Comparison of ENCODE assay signal across 35 cellular contexts in the genomic region with DNA sequence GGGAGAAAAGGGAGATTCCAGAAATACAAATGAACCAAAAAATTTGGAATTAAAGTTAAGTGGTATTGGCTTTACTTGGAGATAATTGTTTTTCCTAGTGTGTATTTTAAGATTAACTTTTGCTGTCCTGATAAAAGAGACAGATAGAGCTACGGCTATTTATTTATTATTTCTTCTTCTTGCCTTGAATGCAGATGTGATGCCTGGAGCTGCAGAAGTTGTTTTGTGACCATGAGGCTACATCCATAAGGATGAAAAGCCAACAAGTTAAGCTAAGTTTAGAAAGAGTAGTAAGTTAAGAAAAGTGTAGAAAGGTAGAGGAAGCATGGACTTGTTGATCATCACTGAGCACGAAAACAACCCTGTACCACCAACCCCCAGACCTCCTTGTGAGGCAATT. TPM values are rescaled to one million over a fixed set of nuclear protein-coding genes. Genes with fewer than 3 reads are reported as not detected.
DNase-seq lines count a peak whose midpoint lies in the region; ATAC-seq, FAIRE-seq and TF ChIP-seq lines count a peak whose summit lies in the region.
"Had no signal": no experiment of that assay in that cellular context is flagged by ENCODE, and none has a peak within 500 bp of the region (broad histone marks: within the 10 kb centered on the region; RNA-seq: fewer than 3 reads in every experiment).

No MANE protein-coding gene starts in this region.

- no peak overlapping the region for H2AK5ac ChIP-seq in H1 (ENCODE audit: low read depth, low read length)

- ATAC-seq in WTC11 (no peak), K562 (no peak)
- no peak for ATAC-seq in stimulated activated memory B cell treated with anti-CD40 and anti-IgM and Interleukin-4, amounts not matched to agents 10 μg/mL and 1 μg/mL and 100 μg/mL, for 72 hours
- ATAC-seq: A549; CD8-positive, alpha-beta T cell had no signal

- H3K79me1 ChIP-seq in H1 (ENCODE audit: low read depth, low read length): no peaks in the 10 kb centered on the region

- H3K4me3 ChIP-seq in K562: no peak overlapping the region
- H3K4me3 ChIP-seq in H1 (ENCODE audit: extremely low read depth in 1 of 4, insufficient read depth in 2 of 4, low read depth in 3 of 4, low read length in 4 of 4): no peak overlapping the region
- H3K4me3 ChIP-seq: A549; BLaER1; BLaER1 treated with 17β-estradiol and CSF1 and Interleukin-3, amounts not matched to agents 10 nM and 100 nM had no signal

- H3K4ac ChIP-seq in H1 (replicated peaks; ENCODE audit: insufficient read length, low read depth, low read length): no peak overlapping the region

- H3K4me1 Mint-ChIP-seq in WTC11: peaks cover 31% of the 10 kb centered on the region
- H3K4me1 Mint-ChIP-seq in stimulated activated memory B cell treated with anti-CD40 and anti-IgM and Interleukin-4, amounts not matched to agents 10 μg/mL and 1 μg/mL and 100 μg/mL, for 72 hours: no peaks in the 10 kb centered on the region
- H3K4me1 Mint-ChIP-seq: B cell; CD14-positive monocyte; CD4-positive, alpha-beta memory T cell; CD4-positive, CD25-positive, alpha-beta regulatory T cell; CD8-positive, alpha-beta memory T cell had no signal

- H3K9me1 ChIP-seq in K562 (ENCODE audit: control insufficient read depth, insufficient read depth, low read length): no peaks in the 10 kb centered on the region

- H3K27ac ChIP-seq in K562 (ENCODE audit: extremely low read depth, low read depth, low read length) (no peak overlapping the region), H1 (ENCODE audit: low read depth, low read length) (no peak overlapping the region)
- H3K27ac ChIP-seq: 22Rv1; A549; BLaER1; BLaER1 treated with 17β-estradiol and CSF1 and Interleukin-3, amounts not matched to agents 10 nM and 100 nM; C4-2B had no signal

- no peak overlapping the region for H3K4me2 ChIP-seq in K562 (ENCODE audit: insufficient read depth, low read length)
- H3K4me2 ChIP-seq in H1 (ENCODE audit: insufficient read depth in 1 of 2, low read depth in 2 of 2, low read length in 2 of 2): no peak overlapping the region
- H3K4me2 ChIP-seq: A549; BLaER1; BLaER1 treated with 17β-estradiol and CSF1 and Interleukin-3, amounts not matched to agents 10 nM and 100 nM had no signal

- H3K23ac ChIP-seq in H1 (ENCODE audit: insufficient read length): no peak overlapping the region

- CTCF ChIA-PET in WTC11 (lab: Charles Lee) (no interaction called here), K562 (lab: Yijun Ruan, JAX; ENCODE audit: low intra/inter-chr PET ratio) (no interaction called here), H1 (lab: Charles Lee; ENCODE audit: partially characterized antibody) (no interaction called here)

- no TSS peak for BruUV-seq in K562 (replicated peaks; lab: Mats Ljungman, UMichigan)

- no peak overlapping the region for H3K4me3 Mint-ChIP-seq in WTC11
- no peak overlapping the region for H3K4me3 Mint-ChIP-seq in stimulated activated memory B cell treated with anti-CD40 and anti-IgM and Interleukin-4, amounts not matched to agents 10 μg/mL and 1 μg/mL and 100 μg/mL, for 72 hours
- H3K4me3 Mint-ChIP-seq: B cell; CD14-positive monocyte; CD4-positive, alpha-beta memory T cell; CD4-positive, alpha-beta T cell; CD4-positive, CD25-positive, alpha-beta regulatory T cell; CD8-positive, alpha-beta memory T cell; CD8-positive, alpha-beta T cell had no signal

- no peak overlapping the region for H2BK20ac ChIP-seq in H1 (ENCODE audit: low read length)

- TF ChIP-seq CTCF in WTC11 (IDR thresholded peaks at IDR 0.05) (no peak), K562 (IDR thresholded peaks at IDR 0.05 in 2 of 3, conservative IDR thresholded peaks at IDR 0.05 in 1 of 3; ENCODE audit: insufficient read depth in 2 of 3, low read depth in 1 of 3, low read length in 3 of 3) (no peak), H1 (IDR thresholded peaks at IDR 0.05; ENCODE audit: control extremely low read depth in 1 of 3, insufficient read depth in 1 of 3, low read depth in 1 of 3, low read length in 3 of 3) (no peak)

- H4K91ac ChIP-seq in H1 (replicated peaks; ENCODE audit: insufficient read length, low read length): no peak overlapping the region

- 3% methylated on average over 2 of the region's 2 CpGs for WGBS in K562 (ENCODE audit: insufficient coverage, low coverage, missing lambda C conversion rate)
- WGBS in H1 (ENCODE audit: extremely low coverage in 1 of 2, insufficient coverage in 1 of 2, insufficient read length in 1 of 2, insufficient replicate concordance in 2 of 2, low coverage in 1 of 2, low lambda C conversion rate in 2 of 2, missing lambda C conversion rate in 1 of 2), 2 experiments: 96% methylated on average over 2 of the region's 2 CpGs; no CpG with 5 or more reads in 1 of the 2 experiments

- no peak overlapping the region for H2BK120ac ChIP-seq in H1 (replicated peaks; ENCODE audit: low read depth, low read length)

- no peaks in the 10 kb centered on the region for H3K4me1 ChIP-seq in K562 (replicated peaks in 1 of 2; ENCODE audit: control insufficient read depth in 2 of 2, insufficient read depth in 2 of 2, low read length in 2 of 2)
- peaks cover 2 to 13% (median 10%) of the 10 kb centered on the region in 4 experiments; a peak in 6 of 7 replicates for H3K4me1 ChIP-seq in H1 (replicated peaks in 1 of 4; ENCODE audit: control insufficient read depth in 3 of 4, insufficient read depth in 4 of 4, low read length in 3 of 4)
- H3K4me1 ChIP-seq: BE2C; BLaER1; BLaER1 treated with 17β-estradiol and CSF1 and Interleukin-3, amounts not matched to agents 10 nM and 100 nM; Caco-2 had no signal

- peaks cover 4% of the 10 kb centered on the region; the same call in 1 of the 2 replicates for H3K36me3 Mint-ChIP-seq in WTC11
- H3K36me3 Mint-ChIP-seq in stimulated activated memory B cell treated with anti-CD40 and anti-IgM and Interleukin-4, amounts not matched to agents 10 μg/mL and 1 μg/mL and 100 μg/mL, for 72 hours: no peaks in the 10 kb centered on the region
- H3K36me3 Mint-ChIP-seq: CD14-positive monocyte; CD4-positive, alpha-beta memory T cell; CD4-positive, CD25-positive, alpha-beta regulatory T cell; CD8-positive, alpha-beta memory T cell; CD8-positive, alpha-beta T cell had no signal

- no peak overlapping the region for H2BK5ac ChIP-seq in H1 (ENCODE audit: low read depth, low read length)

- H3K9me3 Mint-ChIP-seq in WTC11: peaks cover 26% of the 10 kb centered on the region
- H3K9me3 Mint-ChIP-seq in stimulated activated memory B cell treated with anti-CD40 and anti-IgM and Interleukin-4, amounts not matched to agents 10 μg/mL and 1 μg/mL and 100 μg/mL, for 72 hours: peaks cover 10% of the 10 kb centered on the region

- no peak for FAIRE-seq in K562 (lab: Jason Lieb, UNC)
- no peak for FAIRE-seq in H1 (lab: Jason Lieb, UNC)
- FAIRE-seq: A204.1, A549, D721Med had no signal

- H3K56ac ChIP-seq in H1 (replicated peaks; ENCODE audit: insufficient read length, low read depth, low read length): no peak overlapping the region

- in situ Hi-C loops in K562 (cut with MboI): no loop called here

- DNase-seq in WTC11 (ENCODE audit: low spot score) (no peak), K562 (ENCODE audit: extremely low read depth in 1 of 4, low spot score in 3 of 4) (no peak), H1 (ENCODE audit: low read depth in 1 of 2, low spot score in 2 of 2) (no peak), T-helper 1 cell (no peak)
- no peak for DNase-seq in central memory CD4-positive, alpha-beta T cell
- DNase-seq: 8988T; ACHN; AML-193; BE2C; C1 segment of cervical spinal cord; Caco-2; Calu3; CD4-positive, alpha-beta memory T cell; CD4-positive, alpha-beta T cell; CD4-positive, CD25-positive, alpha-beta regulatory T cell; CD8-positive, alpha-beta memory T cell; CD8-positive, alpha-beta T cell; COR-L47; DMS 273 treated with DMSO at 0.1 percent for 48 hours; DMS153; DMS53; DMS79; DMS79 treated with DMSO at 0.1 percent for 48 hours; DND-41; EL had no signal

- H4K5ac ChIP-seq in H1 (ENCODE audit: insufficient read length, low read depth, low read length): no peak overlapping the region

- H3K27me3 ChIP-seq in K562 (ENCODE audit: control insufficient read depth in 2 of 2, insufficient read depth in 2 of 2, low read length in 2 of 2) (no peaks in the 10 kb centered on the region), H1 (replicated peaks in 1 of 4; ENCODE audit: control insufficient read depth in 3 of 4, extremely low read depth in 1 of 4, insufficient read depth in 3 of 4, low read length in 3 of 4) (no peaks in the 10 kb centered on the region)
- H3K27me3 ChIP-seq: BE2C; BLaER1; BLaER1 treated with 17β-estradiol and CSF1 and Interleukin-3, amounts not matched to agents 10 nM and 100 nM had no signal

- POLR2A ChIA-PET in WTC11 (lab: Charles Lee) (no interaction called here), K562 (lab: Yijun Ruan, JAX) (no interaction called here), H1 (lab: Charles Lee; ENCODE audit: partially characterized antibody) (no interaction called here)

- H3K23me2 ChIP-seq in H1 (ENCODE audit: low read depth, low read length): no peaks in the 10 kb centered on the region; the same call in 1 of the 2 replicates

- no peaks in the 10 kb centered on the region for H3K27me3 Mint-ChIP-seq in WTC11 (ENCODE audit: low read depth)
- no peaks in the 10 kb centered on the region for H3K27me3 Mint-ChIP-seq in stimulated activated memory B cell treated with anti-CD40 and anti-IgM and Interleukin-4, amounts not matched to agents 10 μg/mL and 1 μg/mL and 100 μg/mL, for 72 hours
- H3K27me3 Mint-ChIP-seq: B cell; CD4-positive, CD25-positive, alpha-beta regulatory T cell had no signal

- no peak overlapping the region for H4K8ac ChIP-seq in H1 (ENCODE audit: extremely low read depth, insufficient read depth, low read length)

- H3K79me2 ChIP-seq in K562 (ENCODE audit: control insufficient read depth, insufficient read depth, low read length): no peaks in the 10 kb centered on the region
- H3K79me2 ChIP-seq in H1 (ENCODE audit: control insufficient read depth in 1 of 2, insufficient read depth in 2 of 2, low read length in 2 of 2): no peaks in the 10 kb centered on the region

- H3K14ac ChIP-seq in H1 (ENCODE audit: insufficient read length): no peak overlapping the region

- H3K9ac ChIP-seq in K562 (ENCODE audit: insufficient read depth in 1 of 2, low read depth in 2 of 2, low read length in 2 of 2) (no peak overlapping the region), H1 (replicated peaks in 1 of 4; ENCODE audit: extremely low read depth in 1 of 4, low read depth in 3 of 4, low read length in 3 of 4) (no peak overlapping the region)
- H3K9ac ChIP-seq: BLaER1; BLaER1 treated with 17β-estradiol and CSF1 and Interleukin-3, amounts not matched to agents 10 nM and 100 nM had no signal

- H3K36me3 ChIP-seq in K562 (ENCODE audit: control insufficient read depth, insufficient read depth, low read length) (no peaks in the 10 kb centered on the region), H1 (ENCODE audit: control insufficient read depth in 2 of 4, insufficient read depth in 4 of 4, low read length in 3 of 4) (no peaks in the 10 kb centered on the region)
- H3K36me3 ChIP-seq: BE2C; BLaER1; BLaER1 treated with 17β-estradiol and CSF1 and Interleukin-3, amounts not matched to agents 10 nM and 100 nM had no signal

- TF ChIP-seq POLR2A in K562 (conservative IDR thresholded peaks at IDR 0.05) (no peak), H1 (IDR thresholded peaks at IDR 0.05; ENCODE audit: control extremely low read depth in 1 of 2, low read depth in 2 of 2, low read length in 2 of 2) (no peak)

- no peak overlapping the region for H2AFZ ChIP-seq in K562 (ENCODE audit: low read depth, low read length)
- H2AFZ ChIP-seq in H1 (ENCODE audit: low read length): no peak overlapping the region

- H3K9me3 ChIP-seq in K562 (replicated peaks; ENCODE audit: control insufficient read depth, insufficient read depth, low read depth, low read length) (no peaks in the 10 kb centered on the region), H1 (ENCODE audit: insufficient read depth in 2 of 2, low read depth in 1 of 2, low read length in 1 of 2) (no peaks in the 10 kb centered on the region; a peak in 1 of 4 replicates)
- H3K9me3 ChIP-seq: A549, BE2C, BLaER1, Caco-2 had no signal

- no peak overlapping the region for H2BK12ac ChIP-seq in H1 (ENCODE audit: low read depth, low read length)

- TF ChIP-seq EP300 in K562 (IDR thresholded peaks at IDR 0.05; ENCODE audit: low read length): no peak
- no peak for TF ChIP-seq EP300 in H1 (IDR thresholded peaks at IDR 0.05; ENCODE audit: borderline replicate concordance in 1 of 2, low read depth in 2 of 2, low read length in 2 of 2)

- H4K20me1 ChIP-seq in K562 (replicated peaks; ENCODE audit: control insufficient read depth, insufficient read depth, low read length) (no peaks in the 10 kb centered on the region), H1 (replicated peaks in 1 of 2; ENCODE audit: control insufficient read depth in 1 of 2, insufficient read depth in 2 of 2, low read length in 2 of 2) (no peaks in the 10 kb centered on the region)
- H4K20me1 ChIP-seq: BLaER1; BLaER1 treated with 17β-estradiol and CSF1 and Interleukin-3, amounts not matched to agents 10 nM and 100 nM had no signal

- TF ChIP-seq RAD21 in K562 (CRISPR knock-in tag; conservative IDR thresholded peaks at IDR 0.05 in 1 of 2, IDR thresholded peaks at IDR 0.05 in 1 of 2) (no peak), H1 (IDR thresholded peaks at IDR 0.05 in 1 of 2, conservative IDR thresholded peaks at IDR 0.05 in 1 of 2; ENCODE audit: low read depth in 2 of 2, low read length in 2 of 2) (no peak)

- H3K18ac ChIP-seq in H1 (ENCODE audit: extremely low read depth, low read length): no peak overlapping the region

- intact Hi-C loops in K562 (cut with micrococcal nuclease): no loop called here

- no peak overlapping the region for H3K27ac Mint-ChIP-seq in WTC11
- no peak overlapping the region for H3K27ac Mint-ChIP-seq in stimulated activated memory B cell treated with anti-CD40 and anti-IgM and Interleukin-4, amounts not matched to agents 10 μg/mL and 1 μg/mL and 100 μg/mL, for 72 hours
- H3K27ac Mint-ChIP-seq: B cell; CD14-positive monocyte; CD4-positive, alpha-beta memory T cell; CD4-positive, alpha-beta T cell; CD4-positive, CD25-positive, alpha-beta regulatory T cell; CD8-positive, alpha-beta memory T cell; CD8-positive, alpha-beta T cell had no signal

- H2BK15ac ChIP-seq in H1 (ENCODE audit: low read length): no peak overlapping the region

RNA-seq across cellular contexts. Expression of a gene that starts 41.7 kb away (rescaled TPM):
- 8.1 to 9.0 TPM (median 8.9 TPM) in 3 replicates for total RNA-seq in WTC11 (2021)
- not detected in 2 replicates for total RNA-seq in K562 (2011; cell fraction: chromatin; rRNA removed; ENCODE audit: low replicate concordance)
- total RNA-seq in K562 (2011; cell fraction: nucleolus; rRNA removed): not detected in 2 replicates
- total RNA-seq in K562 (2011; cell fraction: nucleoplasm; rRNA removed): not detected in 2 replicates
- total RNA-seq in K562 (2014; rRNA removed): not detected in 2 replicates
- not detected in 2 replicates for total RNA-seq in K562 (2014; rRNA removed; fragmentation: Illumina TruSeq; extraction: Trizol)
- total RNA-seq in K562 (2015; rRNA removed; fragmentation: Illumina TruSeq; extraction: Trizol): not detected in 2 replicates
- total RNA-seq in K562 (2021): 0.04 and 0.18 TPM in 2 replicates
- not detected in 2 replicates for polyA plus RNA-seq in K562 (2011; rRNA removed)
- polyA plus RNA-seq in K562 (2011; cell fraction: cytosol; rRNA removed): not detected in 2 replicates
- not detected in 2 replicates for polyA plus RNA-seq in K562 (2011; cell fraction: nucleus; rRNA removed)
- polyA plus RNA-seq in K562 (2012): not detected in 2 replicates
- not detected in 2 replicates for polyA plus RNA-seq in K562 (2014; fragmentation: Illumina TruSeq; extraction: Trizol)
- polyA plus RNA-seq in K562 (2014; fragmentation: Nextera tagmentation; extraction: Ambion mirVana): not detected
- not detected in 2 replicates for polyA plus RNA-seq in K562 (2014; rRNA removed)
- not detected in 2 replicates for polyA minus RNA-seq in K562 (2011; rRNA and poly(A)+ RNA removed)
- polyA minus RNA-seq in K562 (2011; cell fraction: cytosol; rRNA and poly(A)+ RNA removed): 0.27 TPM in 1 of 2 replicates, not detected in the other
- polyA minus RNA-seq in K562 (2011; cell fraction: nucleus; rRNA and poly(A)+ RNA removed): not detected in 2 replicates
- 4.9 and 5.2 TPM in 2 replicates for total RNA-seq in H1 (2021; fragmentation: NEBNext Ultra II Directional; extraction: Animal tissue kit (Norgen Biotek cat#: 25700))
- 1.9 and 3.3 TPM in 2 replicates for polyA plus RNA-seq in H1 (2011; rRNA removed)
- 1.6 TPM for polyA plus RNA-seq in H1 (2011; cell fraction: cytosol; rRNA removed)
- polyA plus RNA-seq in H1 (2011; cell fraction: nucleus; rRNA removed): 2.7 TPM
- polyA plus RNA-seq in H1 (2012, experiment 1 of 2): 2.7 to 4.0 TPM (median 3.3 TPM) in 4 replicates
- 2.6 TPM for polyA plus RNA-seq in H1 (2012, experiment 2 of 2)
- 2.1 TPM for polyA plus RNA-seq in H1 (2013, experiment 1 of 2)
- polyA plus RNA-seq in H1 (2013, experiment 2 of 2): 2.2 TPM
- 0.71 and 1.4 TPM in 2 replicates for polyA minus RNA-seq in H1 (2011; rRNA and poly(A)+ RNA removed)
- polyA minus RNA-seq in H1 (2011; cell fraction: cytosol; rRNA and poly(A)+ RNA removed): 4.8 TPM
- polyA minus RNA-seq in H1 (2011; cell fraction: nucleus; rRNA and poly(A)+ RNA removed): 2.8 TPM
- total RNA-seq: B cell; CD4-positive, alpha-beta memory T cell; CD4-positive, alpha-beta T cell; CD4-positive, CD25-positive, alpha-beta regulatory T cell; CD8-positive, alpha-beta memory T cell; CD8-positive, alpha-beta T cell had no signal
- polyA plus RNA-seq: CD14-positive monocyte; CD4-positive, alpha-beta memory T cell; CD4-positive, CD25-positive, alpha-beta regulatory T cell; CD8-positive, alpha-beta memory T cell had no signal
